Comparison of ENCODE assay signal across 1 cellular context in the genomic region with DNA sequence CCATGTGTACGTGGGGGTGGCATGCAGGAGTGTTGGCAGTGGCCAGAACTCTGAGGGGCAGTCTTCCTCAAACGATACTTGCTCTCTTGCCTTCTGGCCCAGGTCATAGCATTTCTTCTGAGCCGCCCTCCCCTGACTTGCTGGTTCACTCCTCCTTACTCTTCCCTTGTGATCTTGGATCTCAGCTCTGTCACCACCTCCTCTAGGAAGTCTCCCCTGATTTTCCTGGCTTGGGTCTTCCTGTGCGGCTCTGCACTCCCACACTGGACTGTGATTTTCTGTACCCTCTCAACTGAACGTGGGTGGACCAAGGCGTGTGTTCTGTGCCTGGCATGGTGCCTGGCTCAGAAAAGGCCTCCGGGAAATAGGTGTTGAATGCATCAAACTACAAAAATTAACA.
TF ChIP-seq lines count a peak whose summit lies in the region.

No MANE protein-coding gene starts in this region.

TF ChIP-seq in WTC11, 78 proteins besides CTCF, POLR2A, EP300 and RAD21:
- no peak for TF ChIP-seq NR1H2 (CRISPR knock-in tag; IDR thresholded peaks at IDR 0.05)
- TF ChIP-seq, protein P1, sequence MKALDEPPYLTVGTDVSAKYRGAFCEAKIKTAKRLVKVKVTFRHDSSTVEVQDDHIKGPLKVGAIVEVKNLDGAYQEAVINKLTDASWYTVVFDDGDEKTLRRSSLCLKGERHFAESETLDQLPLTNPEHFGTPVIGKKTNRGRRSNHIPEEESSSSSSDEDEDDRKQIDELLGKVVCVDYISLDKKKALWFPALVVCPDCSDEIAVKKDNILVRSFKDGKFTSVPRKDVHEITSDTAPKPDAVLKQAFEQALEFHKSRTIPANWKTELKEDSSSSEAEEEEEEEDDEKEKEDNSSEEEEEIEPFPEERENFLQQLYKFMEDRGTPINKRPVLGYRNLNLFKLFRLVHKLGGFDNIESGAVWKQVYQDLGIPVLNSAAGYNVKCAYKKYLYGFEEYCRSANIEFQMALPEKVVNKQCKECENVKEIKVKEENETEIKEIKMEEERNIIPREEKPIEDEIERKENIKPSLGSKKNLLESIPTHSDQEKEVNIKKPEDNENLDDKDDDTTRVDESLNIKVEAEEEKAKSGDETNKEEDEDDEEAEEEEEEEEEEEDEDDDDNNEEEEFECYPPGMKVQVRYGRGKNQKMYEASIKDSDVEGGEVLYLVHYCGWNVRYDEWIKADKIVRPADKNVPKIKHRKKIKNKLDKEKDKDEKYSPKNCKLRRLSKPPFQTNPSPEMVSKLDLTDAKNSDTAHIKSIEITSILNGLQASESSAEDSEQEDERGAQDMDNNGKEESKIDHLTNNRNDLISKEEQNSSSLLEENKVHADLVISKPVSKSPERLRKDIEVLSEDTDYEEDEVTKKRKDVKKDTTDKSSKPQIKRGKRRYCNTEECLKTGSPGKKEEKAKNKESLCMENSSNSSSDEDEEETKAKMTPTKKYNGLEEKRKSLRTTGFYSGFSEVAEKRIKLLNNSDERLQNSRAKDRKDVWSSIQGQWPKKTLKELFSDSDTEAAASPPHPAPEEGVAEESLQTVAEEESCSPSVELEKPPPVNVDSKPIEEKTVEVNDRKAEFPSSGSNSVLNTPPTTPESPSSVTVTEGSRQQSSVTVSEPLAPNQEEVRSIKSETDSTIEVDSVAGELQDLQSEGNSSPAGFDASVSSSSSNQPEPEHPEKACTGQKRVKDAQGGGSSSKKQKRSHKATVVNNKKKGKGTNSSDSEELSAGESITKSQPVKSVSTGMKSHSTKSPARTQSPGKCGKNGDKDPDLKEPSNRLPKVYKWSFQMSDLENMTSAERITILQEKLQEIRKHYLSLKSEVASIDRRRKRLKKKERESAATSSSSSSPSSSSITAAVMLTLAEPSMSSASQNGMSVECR (CRISPR knock-in tag; IDR thresholded peaks at IDR 0.05; ENCODE audit: borderline replicate concordance), result no peak
- TF ChIP-seq, protein P2, sequence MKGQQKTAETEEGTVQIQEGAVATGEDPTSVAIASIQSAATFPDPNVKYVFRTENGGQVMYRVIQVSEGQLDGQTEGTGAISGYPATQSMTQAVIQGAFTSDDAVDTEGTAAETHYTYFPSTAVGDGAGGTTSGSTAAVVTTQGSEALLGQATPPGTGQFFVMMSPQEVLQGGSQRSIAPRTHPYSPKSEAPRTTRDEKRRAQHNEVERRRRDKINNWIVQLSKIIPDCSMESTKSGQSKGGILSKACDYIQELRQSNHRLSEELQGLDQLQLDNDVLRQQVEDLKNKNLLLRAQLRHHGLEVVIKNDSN (CRISPR knock-in tag; IDR thresholded peaks at IDR 0.05), result no peak
- TF ChIP-seq E2F1 (CRISPR knock-in tag; IDR thresholded peaks at IDR 0.05), result no peak
- no peak for TF ChIP-seq JUN (CRISPR knock-in tag; IDR thresholded peaks at IDR 0.05)
- no peak for TF ChIP-seq EMX1 (CRISPR knock-in tag; IDR thresholded peaks at IDR 0.05)
- TF ChIP-seq SOX15 (CRISPR knock-in tag; IDR thresholded peaks at IDR 0.05), result no peak
- TF ChIP-seq SMAD4 (CRISPR knock-in tag; IDR thresholded peaks at IDR 0.05), result no peak
- no peak for TF ChIP-seq ZNF232 (CRISPR knock-in tag; IDR thresholded peaks at IDR 0.05)
- no peak for TF ChIP-seq FOXK1 (CRISPR knock-in tag; IDR thresholded peaks at IDR 0.05)
- no peak for TF ChIP-seq NR2C2 (CRISPR knock-in tag; IDR thresholded peaks at IDR 0.05)
- no peak for TF ChIP-seq FOXP1 (CRISPR knock-in tag; IDR thresholded peaks at IDR 0.05; ENCODE audit: borderline replicate concordance)
- TF ChIP-seq, protein P3, sequence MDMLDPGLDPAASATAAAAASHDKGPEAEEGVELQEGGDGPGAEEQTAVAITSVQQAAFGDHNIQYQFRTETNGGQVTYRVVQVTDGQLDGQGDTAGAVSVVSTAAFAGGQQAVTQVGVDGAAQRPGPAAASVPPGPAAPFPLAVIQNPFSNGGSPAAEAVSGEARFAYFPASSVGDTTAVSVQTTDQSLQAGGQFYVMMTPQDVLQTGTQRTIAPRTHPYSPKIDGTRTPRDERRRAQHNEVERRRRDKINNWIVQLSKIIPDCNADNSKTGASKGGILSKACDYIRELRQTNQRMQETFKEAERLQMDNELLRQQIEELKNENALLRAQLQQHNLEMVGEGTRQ (CRISPR knock-in tag; IDR thresholded peaks at IDR 0.05), result no peak
- no peak for TF ChIP-seq ATF6 (CRISPR knock-in tag; IDR thresholded peaks at IDR 0.05)
- TF ChIP-seq OVOL2 (CRISPR knock-in tag; IDR thresholded peaks at IDR 0.05; ENCODE audit: borderline replicate concordance), result no peak
- no peak for TF ChIP-seq ZNF121 (CRISPR knock-in tag; IDR thresholded peaks at IDR 0.05)
- no peak for TF ChIP-seq HMGA2 (CRISPR knock-in tag; IDR thresholded peaks at IDR 0.05)
- TF ChIP-seq, protein P4, sequence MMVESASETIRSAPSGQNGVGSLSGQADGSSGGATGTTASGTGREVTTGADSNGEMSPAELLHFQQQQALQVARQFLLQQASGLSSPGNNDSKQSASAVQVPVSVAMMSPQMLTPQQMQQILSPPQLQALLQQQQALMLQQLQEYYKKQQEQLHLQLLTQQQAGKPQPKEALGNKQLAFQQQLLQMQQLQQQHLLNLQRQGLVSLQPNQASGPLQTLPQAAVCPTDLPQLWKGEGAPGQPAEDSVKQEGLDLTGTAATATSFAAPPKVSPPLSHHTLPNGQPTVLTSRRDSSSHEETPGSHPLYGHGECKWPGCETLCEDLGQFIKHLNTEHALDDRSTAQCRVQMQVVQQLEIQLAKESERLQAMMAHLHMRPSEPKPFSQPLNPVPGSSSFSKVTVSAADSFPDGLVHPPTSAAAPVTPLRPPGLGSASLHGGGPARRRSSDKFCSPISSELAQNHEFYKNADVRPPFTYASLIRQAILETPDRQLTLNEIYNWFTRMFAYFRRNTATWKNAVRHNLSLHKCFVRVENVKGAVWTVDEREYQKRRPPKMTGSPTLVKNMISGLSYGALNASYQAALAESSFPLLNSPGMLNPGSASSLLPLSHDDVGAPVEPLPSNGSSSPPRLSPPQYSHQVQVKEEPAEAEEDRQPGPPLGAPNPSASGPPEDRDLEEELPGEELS (CRISPR knock-in tag; IDR thresholded peaks at IDR 0.05), result no peak
